8 cellular contexts compared by ENCODE assay signal in genomic region chr6:38997128-38997761, GRCh38. TPM values are rescaled to one million over a fixed set of nuclear protein-coding genes. Genes with fewer than 3 reads are reported as not detected.
A peak's percentile ranks its signal among the peaks of the same experiment; 100 is the strongest.
DNase-seq lines count a peak whose midpoint lies in the region; ATAC-seq and TF ChIP-seq lines count a peak whose summit lies in the region.

No MANE protein-coding gene starts in this region.

- H3K4me3 Mint-ChIP-seq in activated T-cell treated with anti-CD3 and anti-CD28 coated beads, Interleukin-2, amount 50 U/mL, for 72 hours: no peak overlapping the region
- no peak overlapping the region for H3K4me3 Mint-ChIP-seq in immature natural killer cell

- no peak overlapping the region for H3K27ac ChIP-seq in upper lobe of left lung

- no peaks in the 10 kb centered on the region for H3K4me1 ChIP-seq in upper lobe of left lung

- H3K36me3 Mint-ChIP-seq in activated T-cell treated with anti-CD3 and anti-CD28 coated beads, Interleukin-2, amount 50 U/mL, for 72 hours (ENCODE audit: insufficient read depth in 2 of 2): no peaks in the 10 kb centered on the region
- no peaks in the 10 kb centered on the region for H3K36me3 Mint-ChIP-seq in immature natural killer cell

- H3K9me3 ChIP-seq in upper lobe of left lung: no peaks in the 10 kb centered on the region

- no peaks in the 10 kb centered on the region for H3K4me1 Mint-ChIP-seq in activated T-cell treated with anti-CD3 and anti-CD28 coated beads, Interleukin-2, amount 50 U/mL, for 72 hours (ENCODE audit: low read depth)
- no peaks in the 10 kb centered on the region for H3K4me1 Mint-ChIP-seq in immature natural killer cell

- no peak overlapping the region for H3K4me3 ChIP-seq in upper lobe of left lung

- TF ChIP-seq EP300 in upper lobe of left lung (IDR thresholded peaks at IDR 0.05): no peak

- H3K27me3 Mint-ChIP-seq in activated T-cell treated with anti-CD3 and anti-CD28 coated beads, Interleukin-2, amount 50 U/mL, for 72 hours (ENCODE audit: low read depth): peaks cover 49% of the 10 kb centered on the region
- peaks cover 10 to 19% (median 12%) of the 10 kb centered on the region in 3 donors for H3K27me3 Mint-ChIP-seq in immature natural killer cell (ENCODE audit: low read depth in 3 of 3)

- H3K27ac Mint-ChIP-seq in activated T-cell treated with anti-CD3 and anti-CD28 coated beads, Interleukin-2, amount 50 U/mL, for 72 hours: no peak overlapping the region
- no peak overlapping the region for H3K27ac Mint-ChIP-seq in immature natural killer cell

- WGBS in upper lobe of left lung, 2 donors: 9 to 13% methylated on average over 2 of the region's 2 CpGs

- DNase-seq in NK-92 treated with Interleukin-12 subunit alpha and Interleukin-12 subunit beta, amount 100 ng/mL, for 24 hours (lab: John Stamatoyannopoulos, UW): peak; percentile 19
- DNase-seq in NK-92 (lab: John Stamatoyannopoulos, UW; ENCODE audit: unreplicated experiment) (no peak), NCI-H2227 treated with DMSO at 0.1 percent for 48 hours (lab: John Stamatoyannopoulos, UW) (peak; percentile 4), immature natural killer cell (peak in 2 of 3 donors; percentile 3 to 24), upper lobe of left lung (no peak), AG08395 (ENCODE audit: low spot score) (no peak)
- peak; percentile 47 to 55 for DNase-seq in activated T-cell treated with anti-CD3 and anti-CD28 coated beads, Interleukin-2, amount 50 U/mL, for 72 hours

- ATAC-seq in activated T-cell treated with anti-CD3 and anti-CD28 coated beads, Interleukin-2, amount 50 U/mL, for 72 hours (replicated peaks in 1 of 2): no peak
- ATAC-seq in upper lobe of left lung (ENCODE audit: low FRiP score in 2 of 2): no peak
- ATAC-seq in GM19351 (IDR thresholded peaks at IDR 0.05; ENCODE audit: unreplicated experiment): no peak

- H3K36me3 ChIP-seq in upper lobe of left lung: no peaks in the 10 kb centered on the region

- no peaks in the 10 kb centered on the region for H3K27me3 ChIP-seq in upper lobe of left lung

- no peaks in the 10 kb centered on the region for H3K9me3 Mint-ChIP-seq in activated T-cell treated with anti-CD3 and anti-CD28 coated beads, Interleukin-2, amount 50 U/mL, for 72 hours
- H3K9me3 Mint-ChIP-seq in immature natural killer cell: no peaks in the 10 kb centered on the region

- TF ChIP-seq CTCF in upper lobe of left lung (IDR thresholded peaks at IDR 0.05): peak; percentile 13 to 44 (median 27)

- TF ChIP-seq POLR2A in upper lobe of left lung (IDR thresholded peaks at IDR 0.05): no peak

RNA-seq across cellular contexts. Expression of gene GLP1R, which starts 51.3 kb away (rescaled TPM):
- 1 to 10 TPM in 1 of 2 donors, under 1 TPM in 1; 0.77 to 2.1 TPM for total RNA-seq in activated T-cell treated with anti-CD3 and anti-CD28 coated beads, Interleukin-2, amount 50 U/mL, for 72 hours
- under 1 TPM in 1 of 3 donors, not detected in 2; 0.87 TPM for polyA plus RNA-seq in immature natural killer cell
- under 1 TPM in 2 of 6 donors, not detected in 4; 0.09 to 0.24 TPM for total RNA-seq in upper lobe of left lung

Comparison
In these comparisons a context has a peak if more than half of its experiments do, and no peak if none do; other contexts are left out.
1. DNase-seq: peak in NK-92 treated with Interleukin-12 subunit alpha and Interleukin-12 subunit beta, amount 100 ng/mL, for 24 hours (single experiment), NCI-H2227 treated with DMSO at 0.1 percent for 48 hours (single experiment), activated T-cell treated with anti-CD3 and anti-CD28 coated beads, Interleukin-2, amount 50 U/mL, for 72 hours (2 of 2) and immature natural killer cell (2 of 3); none in NK-92 (single experiment), upper lobe of left lung (0 of 2) and AG08395 (single experiment).